Comparison of ENCODE assay signal across 8 cellular contexts in genomic region chr15:59437777-59438574, GRCh38. TPM values are rescaled to one million over a fixed set of nuclear protein-coding genes. Genes with fewer than 3 reads are reported as not detected.
A peak's percentile ranks its signal among the peaks of the same experiment; 100 is the strongest.
DNase-seq lines count a peak whose midpoint lies in the region; ATAC-seq and TF ChIP-seq lines count a peak whose summit lies in the region.

TSS of gene FAM81A (plus strand) at chr15:59438186. CDS start at chr15:59458627, 20,441 bp downstream.

- H3K4me3 ChIP-seq in BE2C (ENCODE audit: low read depth, low read length) (peak within 1 kb of the TSS; percentile 52), esophagus muscularis mucosa (peak within 1 kb of the TSS; percentile 55 to 71 (median 58)), mucosa of rectum (ENCODE audit: low read length in 2 of 2) (peak within 1 kb of the TSS; percentile 74 to 79), stomach smooth muscle (ENCODE audit: low read length in 2 of 2) (peak within 1 kb of the TSS; percentile 79 to 84)

- TF ChIP-seq CTCF in BE2C (IDR thresholded peaks at IDR 0.05; ENCODE audit: low read depth, low read length), result no peak
- no peak for TF ChIP-seq CTCF in esophagus muscularis mucosa (IDR thresholded peaks at IDR 0.05)

- H3K36me3 ChIP-seq in BE2C (no peaks in the 10 kb centered on the region), esophagus muscularis mucosa (no peaks in the 10 kb centered on the region), mucosa of rectum (ENCODE audit: control insufficient read depth in 2 of 2, insufficient read depth in 2 of 2, low read length in 2 of 2) (no peaks in the 10 kb centered on the region), stomach smooth muscle (ENCODE audit: control insufficient read depth in 2 of 2, insufficient read depth in 2 of 2, low read length in 2 of 2) (no peaks in the 10 kb centered on the region)

- peaks cover 53% of the 10 kb centered on the region for H3K27me3 ChIP-seq in BE2C
- H3K27me3 ChIP-seq in esophagus muscularis mucosa, result no peaks in the 10 kb centered on the region
- H3K27me3 ChIP-seq in mucosa of rectum (ENCODE audit: control insufficient read depth in 2 of 2, insufficient read depth in 2 of 2, low read length in 2 of 2), result peaks cover 3 to 4% of the 10 kb centered on the region in 2 donors
- H3K27me3 ChIP-seq in stomach smooth muscle (ENCODE audit: control insufficient read depth in 1 of 2, insufficient read depth in 2 of 2, low read length in 2 of 2), result no peaks in the 10 kb centered on the region

- H3K27ac ChIP-seq in esophagus muscularis mucosa (replicated peaks in 1 of 4) (peak within 1 kb of the TSS in 3 of 4 donors; percentile 33 to 50 (median 34)), mucosa of rectum (ENCODE audit: low read depth in 2 of 2, low read length in 2 of 2) (no peak within 1 kb of the TSS), stomach smooth muscle (ENCODE audit: low read length) (no peak within 1 kb of the TSS)

- TF ChIP-seq POLR2A in esophagus muscularis mucosa (IDR thresholded peaks at IDR 0.05; ENCODE audit: low read depth), result no peak

- ATAC-seq in GM18868 (IDR thresholded peaks at IDR 0.05; ENCODE audit: unreplicated experiment), result peak; percentile 81
- peak; percentile 62 for ATAC-seq in HG03095 (IDR thresholded peaks at IDR 0.05; ENCODE audit: unreplicated experiment)

- intact Hi-C loops in esophagus muscularis mucosa (cut with DNase I), result loop anchor here (5.0 kb wide), 1 partner anchor 66 kb away; the partner anchor contains the start of gene MYO1E

- WGBS in esophagus muscularis mucosa, result under 1% methylated on average over 27 of the region's 95 CpGs

- H3K4me1 ChIP-seq in BE2C (peaks cover 3% of the 10 kb centered on the region), esophagus muscularis mucosa (peaks cover 13 to 24% (median 20%) of the 10 kb centered on the region in 4 donors), mucosa of rectum (ENCODE audit: control insufficient read depth in 2 of 2, insufficient read depth in 2 of 2, low read length in 2 of 2) (peaks cover 9 to 15% of the 10 kb centered on the region in 2 donors), stomach smooth muscle (ENCODE audit: control insufficient read depth, insufficient read depth, low read length) (peaks cover 20% of the 10 kb centered on the region)

- peak within 1 kb of the TSS; percentile 56 to 63 for H3K9ac ChIP-seq in mucosa of rectum (ENCODE audit: low read depth in 1 of 2, low read length in 2 of 2)
- peak within 1 kb of the TSS; percentile 42 to 60 for H3K9ac ChIP-seq in stomach smooth muscle (ENCODE audit: low read length in 2 of 2)

- DNase-seq in BE2C (peak; percentile 74), NCI-H2227 treated with DMSO at 0.1 percent for 48 hours (lab: John Stamatoyannopoulos, UW) (peak; percentile 58), esophagus muscularis mucosa (ENCODE audit: extremely low spot score) (peak; percentile 93)
- peak; percentile 69 for DNase-seq in activated CD8-positive, alpha-beta memory T cell treated with anti-CD3 and anti-CD28 coated beads, Interleukin-2, amount 50 U/mL, for 48 hours

- TF ChIP-seq EP300 in esophagus muscularis mucosa (IDR thresholded peaks at IDR 0.05), result no peak

- H3K9me3 ChIP-seq in BE2C, result no peaks in the 10 kb centered on the region
- no peaks in the 10 kb centered on the region for H3K9me3 ChIP-seq in esophagus muscularis mucosa
- H3K9me3 ChIP-seq in mucosa of rectum (ENCODE audit: control insufficient read depth in 2 of 2, low read length in 2 of 2), result no peaks in the 10 kb centered on the region
- H3K9me3 ChIP-seq in stomach smooth muscle (ENCODE audit: control insufficient read depth in 2 of 2, low read length in 2 of 2), result no peaks in the 10 kb centered on the region

RNA-seq across cellular contexts. Expression of gene FAM81A, which starts in this region (rescaled TPM):
- polyA plus RNA-seq in BE2C (2012; ENCODE audit: insufficient read depth, insufficient read length, low read depth), result 1.3 TPM
- total RNA-seq in esophagus muscularis mucosa, result 1 to 10 TPM in 2 of 4 donors, under 1 TPM in 2; 0.33 to 1.2 (median 0.84) TPM

Comparison
In these comparisons a context has a peak if more than half of its experiments do, and no peak if none do; other contexts are left out.
1. H3K27ac ChIP-seq: peak in esophagus muscularis mucosa (3 of 4); none in mucosa of rectum (0 of 2) and stomach smooth muscle (single experiment).
2. Peak in every context shown above with its lines, with median percentiles within 50 percentile points of each other: DNase-seq and H3K4me3 ChIP-seq.